In genomic region chr18:59039449-59039848, GRCh38 we compare ENCODE assay signal across 17 cellular contexts.
"Had no signal": no experiment of that assay in that cellular context is flagged by ENCODE, and none has a peak within 500 bp of the region (broad histone marks: within the 10 kb centered on the region; RNA-seq: fewer than 3 reads in every experiment).

No MANE protein-coding gene starts in this region.

- H3K27ac Mint-ChIP-seq: activated B cell treated with CpG ODN at 0.5 μM for 24 hours; memory B cell; stimulated activated naive CD8-positive, alpha-beta T cell treated with anti-CD3 and anti-CD28 coated beads, Interleukin-15, amount 100 ng/mL, for 72 hours had no signal

- H3K27me3 ChIP-seq: heart right ventricle, sigmoid colon, tibial artery had no signal

- H3K4me1 Mint-ChIP-seq: activated B cell treated with CpG ODN at 0.5 μM for 24 hours had no signal

- ATAC-seq: heart right ventricle, left colon had no signal

- H3K4me2 ChIP-seq: smooth muscle cell had no signal

- H3K27me3 Mint-ChIP-seq: activated B cell treated with CpG ODN at 0.5 μM for 24 hours, memory B cell, naive B cell had no signal

- H3K4me3 ChIP-seq: heart right ventricle, sigmoid colon, smooth muscle cell, tibial artery had no signal

- H3K4me3 Mint-ChIP-seq: activated B cell treated with CpG ODN at 0.5 μM for 24 hours; memory B cell; naive B cell; neural crest cell; stimulated activated naive CD8-positive, alpha-beta T cell treated with anti-CD3 and anti-CD28 coated beads, Interleukin-15, amount 100 ng/mL, for 72 hours had no signal

- H3K9me3 Mint-ChIP-seq: activated B cell treated with CpG ODN at 0.5 μM for 24 hours; memory B cell; naive B cell; neural crest cell; stimulated activated naive CD8-positive, alpha-beta T cell treated with anti-CD3 and anti-CD28 coated beads, Interleukin-15, amount 100 ng/mL, for 72 hours had no signal

- DNase-seq: activated B cell treated with CpG ODN at 0.5 μM for 24 hours; activated CD4-positive, alpha-beta T cell treated with anti-CD3 and anti-CD28 coated beads for 4 hours; activated gamma-delta T cell treated with Interleukin-2 at 50 U/mL for 16 hours; activated T-cell treated with anti-CD3 and anti-CD28 coated beads, Interleukin-2, amount 50 U/mL, for 48 hours; heart right ventricle; islet precursor cell; left colon; naive B cell; sigmoid colon; stimulated activated CD4-positive, alpha-beta T cell treated with anti-CD3 and anti-CD28 coated beads, Interleukin-2, amount 100 ng/mL, for 48 hours; stimulated activated CD8-positive, alpha-beta memory T cell treated with anti-CD3 and anti-CD28 coated beads, Interleukin-4, amount 100 ng/mL, for 48 hours; stimulated activated naive CD8-positive, alpha-beta T cell treated with anti-CD3 and anti-CD28 coated beads, Interleukin-15, amount 100 ng/mL, for 72 hours; T-helper 9 cell; tibial artery had no signal

- H3K36me3 Mint-ChIP-seq: memory B cell, naive B cell had no signal

- H3K27ac ChIP-seq: heart right ventricle, sigmoid colon, tibial artery had no signal

- H3K9me3 ChIP-seq: heart right ventricle, sigmoid colon, tibial artery had no signal

- H3K36me3 ChIP-seq: heart right ventricle, sigmoid colon, tibial artery had no signal
